In the genomic region with DNA sequence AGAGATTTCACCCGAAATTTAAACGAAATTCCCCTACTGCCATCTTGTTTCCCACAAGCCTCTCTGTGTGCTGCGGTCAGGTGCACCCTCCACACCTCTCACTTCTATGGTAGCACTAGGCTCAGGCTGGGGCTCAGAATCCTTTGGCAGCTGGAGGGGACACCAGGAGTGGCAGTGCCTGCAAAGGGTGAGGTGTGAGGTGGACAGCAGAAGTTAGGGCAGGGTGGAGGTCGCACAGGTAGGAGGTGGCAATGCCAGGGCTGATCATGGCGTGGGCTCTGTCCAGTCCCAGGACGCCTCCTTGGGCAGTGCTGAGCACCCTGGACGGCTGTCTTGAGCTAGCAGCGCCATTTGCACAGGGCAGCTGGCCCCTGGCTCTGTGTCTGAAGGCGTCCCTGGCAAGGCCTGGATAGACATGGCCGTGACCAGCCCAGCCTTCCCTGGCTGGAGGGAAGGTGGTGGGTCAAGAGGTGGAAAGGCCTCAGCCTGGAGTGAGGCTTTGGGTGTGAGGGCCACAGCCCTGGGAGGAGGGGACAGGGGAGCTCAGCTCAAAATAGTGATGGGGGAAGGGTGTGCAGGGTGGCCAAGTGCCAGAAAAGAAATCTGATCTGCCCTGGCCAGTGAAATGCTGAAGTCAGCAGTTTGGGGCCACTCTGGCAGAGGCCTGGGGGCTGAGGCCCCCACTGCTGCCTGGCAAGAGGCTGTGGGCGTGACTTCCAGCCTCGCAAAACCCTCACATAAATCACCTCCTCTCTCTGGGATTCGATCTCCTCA, we compare ENCODE assay signal across 12 cellular contexts. TPM values are rescaled to one million over a fixed set of nuclear protein-coding genes. Genes with fewer than 3 reads are reported as not detected.
DNase-seq lines count a peak whose midpoint lies in the region; ATAC-seq and TF ChIP-seq lines count a peak whose summit lies in the region.
"Had no signal": no experiment of that assay in that cellular context is flagged by ENCODE, and none has a peak within 500 bp of the region (broad histone marks: within the 10 kb centered on the region; RNA-seq: fewer than 3 reads in every experiment).

No MANE protein-coding gene starts in this region.

- TF ChIP-seq CTCF in fibroblast of villous mesenchyme (IDR thresholded peaks at IDR 0.05; ENCODE audit: insufficient read depth, low read depth, low read length), result no peak
- TF ChIP-seq CTCF in ovary (IDR thresholded peaks at IDR 0.05), result no peak
- TF ChIP-seq CTCF in PC-9 (conservative IDR thresholded peaks at IDR 0.05), result no peak

- no peak for TF ChIP-seq EP300 in ovary (IDR thresholded peaks at IDR 0.05)

- no peaks in the 10 kb centered on the region for H3K79me2 ChIP-seq in PC-9 (ENCODE audit: low read depth)

- H3K9me2 ChIP-seq in PC-9 (ENCODE audit: insufficient read depth), result no peaks in the 10 kb centered on the region

- intact Hi-C loops in Right ventricle myocardium superior (cut with DNase I) (no loop called here), left ventricle myocardium superior (cut with micrococcal nuclease) (no loop called here), ovary (cut with DNase I) (loop anchor here in 1 of 4 donors (5.0 kb wide), 1 partner anchor 37 kb away; no protein-coding TSS in a partner anchor), PC-9 (cut with micrococcal nuclease; ENCODE audit: unreplicated experiment) (no loop called here)

- no peak overlapping the region for H2AFZ ChIP-seq in PC-9

- no peak for TF ChIP-seq POLR2A in ovary (IDR thresholded peaks at IDR 0.05)

- H3K27ac ChIP-seq in ovary, result peak overlapping the region; percentile 4 to 80
- no peak overlapping the region for H3K27ac ChIP-seq in PC-9

- H3K9me3 ChIP-seq in ovary (no peaks in the 10 kb centered on the region), PC-9 (ENCODE audit: insufficient read depth, low read depth) (no peaks in the 10 kb centered on the region)

- H3K27me3 ChIP-seq in ovary (no peaks in the 10 kb centered on the region), PC-9 (ENCODE audit: insufficient read depth, low read depth) (no peaks in the 10 kb centered on the region)

- H3K4me2 ChIP-seq in PC-9, result no peak overlapping the region

- BruUV-seq in PC-9 (replicated peaks; lab: Mats Ljungman, UMichigan), result no TSS peak

- H3K4me3 ChIP-seq in fibroblast of villous mesenchyme (ENCODE audit: low read depth, low read length) (no peak overlapping the region), ovary (no peak overlapping the region), PC-9 (no peak overlapping the region)

- peak; percentile 2 for ATAC-seq in Right ventricle myocardium superior (ENCODE audit: poor library complexity)
- no peak for ATAC-seq in left ventricle myocardium superior
- ATAC-seq in GM18520 (IDR thresholded peaks at IDR 0.05; ENCODE audit: unreplicated experiment), result no peak
- ATAC-seq: stimulated activated naive CD8-positive, alpha-beta T cell treated with anti-CD3 and anti-CD28 coated beads, Interleukin-15, Interleukin-2, amounts not matched to agents 100 U/mL and 50 U/mL, for 24 hours had no signal

- no peaks in the 10 kb centered on the region for H4K20me1 ChIP-seq in PC-9 (ENCODE audit: insufficient read depth)

- H3K4me1 ChIP-seq in ovary (ENCODE audit: insufficient read depth) (peaks cover 75% of the 10 kb centered on the region), PC-9 (replicated peaks; ENCODE audit: insufficient read depth) (peaks cover 22% of the 10 kb centered on the region)

- H3K36me3 ChIP-seq in ovary, result no peaks in the 10 kb centered on the region
- no peaks in the 10 kb centered on the region for H3K36me3 ChIP-seq in PC-9 (ENCODE audit: low read depth)

- WGBS in ovary, 3 donors, result 57 to 80% (median 59%) methylated on average over 13 of the region's 13 CpGs

- POLR2A ChIA-PET in PC-9 (lab: Charles Lee; ENCODE audit: unreplicated experiment), result no interaction called here

- CTCF ChIA-PET in PC-9 (lab: Charles Lee), result interaction anchor here (0.6 kb wide), 3 partner anchors 51 to 997 kb away, joined by 3 read pairs; no protein-coding TSS in a partner anchor

- 0 out of 2 replicates have a peak, but pooled peaks cover 4% of the 10 kb centered on the region for H3F3A ChIP-seq in PC-9 (ENCODE audit: insufficient read depth, low read depth)

- DNase-seq in Right ventricle myocardium superior (peak; percentile 43), left ventricle myocardium superior (no peak), fibroblast of villous mesenchyme (ENCODE audit: low read depth) (peak; percentile 89), ovary (peak in 4 of 5 donors; percentile 40 to 66 (median 58)), PC-9 (no peak), ecto neural progenitor cell (ENCODE audit: low spot score) (no peak)
- DNase-seq in stimulated activated CD4-positive, alpha-beta T cell treated with anti-CD3 and anti-CD28 coated beads, Interleukin-12 subunit alpha, Interleukin-12 subunit beta, amount 100 ng/mL, for 4 hours, result no peak
- DNase-seq: activated T-cell treated with anti-CD3 and anti-CD28 coated beads, Interleukin-2, amount 50 U/mL, for 48 hours; H7; stimulated activated naive CD8-positive, alpha-beta T cell treated with anti-CD3 and anti-CD28 coated beads, Interleukin-15, Interleukin-2, amounts not matched to agents 100 U/mL and 50 U/mL, for 24 hours; T1000 had no signal

RNA-seq across cellular contexts. Expression of a gene that starts 40.0 kb away (rescaled TPM):
- total RNA-seq in Right ventricle myocardium superior (53.3 TPM), left ventricle myocardium superior (49.0 TPM), fibroblast of villous mesenchyme (28.7 and 36.7 TPM in 2 replicates), ovary (10 to 100 TPM; 21.6 to 92.1 (median 72.0) TPM), PC-9 (2021) (6.0 and 6.3 TPM in 2 replicates)
- polyA plus RNA-seq in ovary, result 10 to 100 TPM; 33.5 to 35.9 TPM

RNA-seq across cellular contexts. Expression of a gene that starts 58.1 kb away (rescaled TPM):
- total RNA-seq in Right ventricle myocardium superior (146 TPM), left ventricle myocardium superior (139 TPM), fibroblast of villous mesenchyme (32.9 and 42.7 TPM in 2 replicates), ovary (10 to 100 TPM; 15.5 to 39.2 (median 32.3) TPM), PC-9 (2021) (171 and 203 TPM in 2 replicates)
- 10 to 100 TPM; 18.3 to 64.3 TPM for polyA plus RNA-seq in ovary

Comparison
In these comparisons a context has a peak if more than half of its experiments do, and no peak if none do; other contexts are left out.
1. DNase-seq: peak in Right ventricle myocardium superior (single experiment), fibroblast of villous mesenchyme (single experiment) and ovary (4 of 5); none in left ventricle myocardium superior (single experiment), PC-9 (0 of 2), stimulated activated CD4-positive, alpha-beta T cell treated with anti-CD3 and anti-CD28 coated beads, Interleukin-12 subunit alpha, Interleukin-12 subunit beta, amount 100 ng/mL, for 4 hours (single experiment) and ecto neural progenitor cell (single experiment).